ENCODE assay signal across 8 cellular contexts in genomic region chr22:19291580-19292261, GRCh38. TPM values are rescaled to one million over a fixed set of nuclear protein-coding genes. Genes with fewer than 3 reads are reported as not detected.
DNase-seq lines count a peak whose midpoint lies in the region; ATAC-seq and TF ChIP-seq lines count a peak whose summit lies in the region.

TSS of gene CLTCL1 (minus strand) at chr22:19291719. CDS start at chr22:19291641, 78 bp downstream.

- peak within 1 kb of the TSS; percentile 94 for H3K27ac Mint-ChIP-seq in nephron progenitor cell

- DNase-seq in NCI-H2029 (lab: John Stamatoyannopoulos, UW) = peak; percentile 38
- DNase-seq in NCI-H2029 treated with DMSO at 0.1 percent for 48 hours (lab: John Stamatoyannopoulos, UW) = no peak
- peak; percentile 77 for DNase-seq in RKO (ENCODE audit: low spot score)
- peak; percentile 61 for DNase-seq in activated effector memory CD4-positive, alpha-beta T cell treated with Interleukin-2 at 50 U/mL for 16 hours
- DNase-seq in fibroblast of villous mesenchyme (ENCODE audit: low read depth) = peak; percentile 74
- peak; percentile 95 for DNase-seq in nephron progenitor cell
- peak; percentile 78 for DNase-seq in stimulated activated naive CD8-positive, alpha-beta T cell treated with anti-CD3 and anti-CD28 coated beads, Interleukin-15, Interleukin-2, amounts not matched to agents 100 U/mL and 50 U/mL, for 24 hours

- peaks cover 25% of the 10 kb centered on the region for H3K27me3 Mint-ChIP-seq in nephron progenitor cell (ENCODE audit: low read depth, poor library complexity)

- H3K4me3 ChIP-seq in fibroblast of villous mesenchyme (ENCODE audit: low read depth, low read length) = peak within 1 kb of the TSS; percentile 76

- peak; percentile 55 for ATAC-seq in HG03439 (IDR thresholded peaks at IDR 0.05; ENCODE audit: unreplicated experiment)
- peak; percentile 72 for ATAC-seq in stimulated activated naive CD8-positive, alpha-beta T cell treated with anti-CD3 and anti-CD28 coated beads, Interleukin-15, Interleukin-2, amounts not matched to agents 100 U/mL and 50 U/mL, for 24 hours

- no peak for TF ChIP-seq CTCF in fibroblast of villous mesenchyme (IDR thresholded peaks at IDR 0.05; ENCODE audit: insufficient read depth, low read depth, low read length)
- TF ChIP-seq CTCF in nephron progenitor cell (IDR thresholded peaks at IDR 0.05) = no peak

- no peaks in the 10 kb centered on the region for H3K36me3 Mint-ChIP-seq in nephron progenitor cell (ENCODE audit: low read depth)

- peaks cover 51% of the 10 kb centered on the region for H3K4me1 Mint-ChIP-seq in nephron progenitor cell

- H3K9me3 Mint-ChIP-seq in nephron progenitor cell = no peaks in the 10 kb centered on the region

- peak within 1 kb of the TSS; percentile 92 for H3K4me3 Mint-ChIP-seq in nephron progenitor cell

RNA-seq across cellular contexts. Expression of gene CLTCL1, which starts in this region (rescaled TPM):
- 9.5 and 16.4 TPM in 2 replicates for total RNA-seq in fibroblast of villous mesenchyme
